ENCODE assay signal across 8 cellular contexts in genomic region chr9:133403766-133404439, GRCh38. TPM values are rescaled to one million over a fixed set of nuclear protein-coding genes. Genes with fewer than 3 reads are reported as not detected.
DNase-seq lines count a peak whose midpoint lies in the region; ATAC-seq, FAIRE-seq and TF ChIP-seq lines count a peak whose summit lies in the region.

No MANE protein-coding gene starts in this region.

- ATAC-seq in GM23338 (peak; percentile 76), GM12878 (peak; percentile 57), GM19324 (IDR thresholded peaks at IDR 0.05; ENCODE audit: low FRiP score, unreplicated experiment) (no peak)

- H3K9me3 Mint-ChIP-seq in GM23338 (no peaks in the 10 kb centered on the region; the same call in 2 of the 3 replicates), mesothelial cell of epicardium (no peaks in the 10 kb centered on the region)

- H3K4me3 Mint-ChIP-seq in GM23338 (no peak overlapping the region; the same call in 2 of the 3 replicates), mesothelial cell of epicardium (no peak overlapping the region)

- no peak for FAIRE-seq in GM12878 (lab: Jason Lieb, UNC)

- H3K27me3 Mint-ChIP-seq in GM23338 (ENCODE audit: insufficient read depth, low read depth, poor library complexity), result peaks cover 23% of the 10 kb centered on the region
- peaks cover 3% of the 10 kb centered on the region for H3K27me3 Mint-ChIP-seq in mesothelial cell of epicardium (ENCODE audit: low read depth)

- H3K27ac ChIP-seq in 22Rv1, result no peak overlapping the region
- H3K27ac ChIP-seq in GM23338 (ENCODE audit: low read depth), result no peak overlapping the region
- no peak overlapping the region for H3K27ac ChIP-seq in GM12878 (ENCODE audit: control insufficient read depth, insufficient read depth)
- H3K27ac ChIP-seq in transverse colon, result no peak overlapping the region

- WGBS in GM12878 (ENCODE audit: insufficient coverage, insufficient replicate concordance, low lambda C conversion rate, missing lambda C conversion rate), result 70% methylated on average over 14 of the region's 14 CpGs
- WGBS in transverse colon (ENCODE audit: low coverage in 1 of 2), 2 donors, result 50 to 70% methylated on average over 3 to 14 of the region's 14 CpGs

- RAD21 ChIA-PET in GM12878 (lab: Charles Lee; ENCODE audit: unreplicated experiment), result interaction anchor here (1.1 kb wide), 1 partner anchor 34 kb away, joined by 3 read pairs; no protein-coding TSS in a partner anchor

- no peaks in the 10 kb centered on the region for H3K4me1 ChIP-seq in GM23338 (ENCODE audit: insufficient read depth)
- no peaks in the 10 kb centered on the region for H3K4me1 ChIP-seq in GM12878 (ENCODE audit: control insufficient read depth, insufficient read depth, low read length)
- H3K4me1 ChIP-seq in transverse colon, result no peaks in the 10 kb centered on the region

- POLR2A ChIA-PET in GM12878 (lab: Charles Lee), result interaction anchor here (0.6 kb wide), 2 partner anchors 55 to 462 kb away, joined by 3 read pairs; no protein-coding TSS in a partner anchor

- no peak overlapping the region for H3K27ac Mint-ChIP-seq in GM23338
- no peak overlapping the region for H3K27ac Mint-ChIP-seq in mesothelial cell of epicardium

- peak; percentile 82 for DNase-seq in GM23338 (ENCODE audit: low spot score)
- peak in 4 of 5 experiments; percentile 31 to 64 (median 39) for DNase-seq in T-helper 2 cell
- no peak for DNase-seq in GM12878 (ENCODE audit: low read depth, low spot score)
- DNase-seq in mesothelial cell of epicardium (ENCODE audit: low spot score in 2 of 2, unreplicated experiment in 2 of 2), result no peak
- peak; percentile 66 for DNase-seq in transverse colon
- no peak for DNase-seq in NCI-H1105 (lab: John Stamatoyannopoulos, UW)

- intact Hi-C loops in GM12878 (cut with micrococcal nuclease; ENCODE audit: unreplicated experiment) (no loop called here), transverse colon (cut with DNase I; ENCODE audit: low total_unique reads) (no loop called here)

- no peak overlapping the region for H3K9ac ChIP-seq in GM12878 (ENCODE audit: control insufficient read depth, insufficient read depth, low read length)

- peak; percentile 49 for TF ChIP-seq RAD21 in GM12878 (IDR thresholded peaks at IDR 0.05; ENCODE audit: insufficient read depth, low read depth, low read length)

- H3K9me3 ChIP-seq in GM12878 (replicated peaks; ENCODE audit: control insufficient read depth, insufficient read depth, low read length) (no peaks in the 10 kb centered on the region), transverse colon (no peaks in the 10 kb centered on the region)

- CTCF ChIA-PET in GM12878 (lab: Yijun Ruan, JAX), result interaction anchor here (1.0 to 1.6 kb wide), 6 partner anchors 12 to 217 kb away, joined by 3 to 5 read pairs (median 4); partner anchors contain the start of gene SURF6

- no TSS peak for BruUV-seq in GM12878 (replicated peaks; lab: Mats Ljungman, UMichigan)

- H3F3A ChIP-seq in GM23338 (replicated peaks; ENCODE audit: low read depth), result 0 out of 2 replicates have a peak, but pooled peaks cover 10% of the 10 kb centered on the region

- no peaks in the 10 kb centered on the region for H3K79me2 ChIP-seq in GM23338 (replicated peaks; ENCODE audit: insufficient read depth)
- H3K79me2 ChIP-seq in GM12878 (ENCODE audit: control insufficient read depth, insufficient read depth, low read length), result no peaks in the 10 kb centered on the region

- TF ChIP-seq POLR2A in GM12878 (IDR thresholded peaks at IDR 0.05; ENCODE audit: low read depth, low read length) (no peak), transverse colon (IDR thresholded peaks at IDR 0.05) (no peak)

- H3K4me2 ChIP-seq in GM23338 (no peak overlapping the region), GM12878 (ENCODE audit: control insufficient read depth, insufficient read depth) (no peak overlapping the region)

- H3K4me1 Mint-ChIP-seq in GM23338 (peaks cover 3% of the 10 kb centered on the region; the same call in 2 of the 3 replicates), mesothelial cell of epicardium (no peaks in the 10 kb centered on the region)

- in situ Hi-C loops in GM12878 (cut with MboI) (no loop called here), transverse colon (cut with MboI; ENCODE audit: low pct_ligation_motif_present in 1 of 4, low pct_unique_long_range_greater_than_20kb in 1 of 4, low sequenced_read_pairs in 3 of 4) (loop anchor here in 1 of 4 donors (10.0 kb wide), 1 partner anchor 81 kb away; no protein-coding TSS in a partner anchor)

- H3K27me3 ChIP-seq in GM23338 (ENCODE audit: insufficient read depth), result no peaks in the 10 kb centered on the region
- H3K27me3 ChIP-seq in GM12878 (replicated peaks in 1 of 2; ENCODE audit: control insufficient read depth in 2 of 2, insufficient read depth in 2 of 2, low read length in 1 of 2), result no peaks in the 10 kb centered on the region
- no peaks in the 10 kb centered on the region for H3K27me3 ChIP-seq in transverse colon

- H3K4me3 ChIP-seq in GM23338, result no peak overlapping the region
- no peak overlapping the region for H3K4me3 ChIP-seq in GM12878
- H3K4me3 ChIP-seq in transverse colon, result no peak overlapping the region

- H3K36me3 ChIP-seq in GM23338 (ENCODE audit: insufficient read depth), result peaks cover 6% of the 10 kb centered on the region; the same call in 1 of the 2 replicates
- H3K36me3 ChIP-seq in GM12878 (ENCODE audit: control insufficient read depth in 2 of 2, insufficient read depth in 2 of 2, low read length in 1 of 2), result peaks cover 18 to 25% of the 10 kb centered on the region in 2 experiments; a peak in 3 of 4 replicates
- peaks cover 0 to 10% (median 0%) of the 10 kb centered on the region in 4 donors for H3K36me3 ChIP-seq in transverse colon

- TF ChIP-seq EP300 in GM12878 (IDR thresholded peaks at IDR 0.05; ENCODE audit: borderline replicate concordance in 1 of 2, control insufficient read depth in 1 of 2, low read depth in 2 of 2, low read length in 2 of 2) (no peak), transverse colon (IDR thresholded peaks at IDR 0.05; ENCODE audit: low read depth) (no peak)

- SMC1A ChIA-PET in GM12878 (lab: Charles Lee; ENCODE audit: uncharacterized antibody, unreplicated experiment), result interaction anchor here (1.7 kb wide), 1 partner anchor 20 kb away, joined by 3 read pairs; no protein-coding TSS in a partner anchor

- no peaks in the 10 kb centered on the region for H3K9me2 ChIP-seq in GM23338 (ENCODE audit: insufficient read depth)

- H3K36me3 Mint-ChIP-seq in GM23338 (ENCODE audit: low read depth) (peaks cover 32% of the 10 kb centered on the region), mesothelial cell of epicardium (peaks cover 18% of the 10 kb centered on the region)

- H2AFZ ChIP-seq in GM23338 (no peak overlapping the region), GM12878 (ENCODE audit: control insufficient read depth, low read depth, low read length) (no peak overlapping the region)

- H4K20me1 ChIP-seq in GM23338 (replicated peaks; ENCODE audit: insufficient read depth), result no peaks in the 10 kb centered on the region; the same call in 1 of the 2 replicates
- H4K20me1 ChIP-seq in GM12878 (ENCODE audit: control insufficient read depth, insufficient read depth), result no peaks in the 10 kb centered on the region; the same call in 1 of the 2 replicates

- TF ChIP-seq CTCF in 22Rv1 (IDR thresholded peaks at IDR 0.05), result peak; percentile 84
- peak; percentile 67 to 83 for TF ChIP-seq CTCF in GM23338 (conservative IDR thresholded peaks at IDR 0.05; ENCODE audit: low read depth in 2 of 2)
- peak; percentile 60 to 79 (median 65) for TF ChIP-seq CTCF in GM12878 (IDR thresholded peaks at IDR 0.05 in 2 of 3, conservative IDR thresholded peaks at IDR 0.05 in 1 of 3; ENCODE audit: control insufficient read depth in 2 of 3, extremely low read depth in 1 of 3, insufficient read depth in 1 of 3, low read depth in 3 of 3, low read length in 3 of 3)
- peak; percentile 43 for TF ChIP-seq CTCF in mesothelial cell of epicardium (IDR thresholded peaks at IDR 0.05; ENCODE audit: unreplicated experiment)
- peak; percentile 43 to 80 (median 70) for TF ChIP-seq CTCF in transverse colon (IDR thresholded peaks at IDR 0.05)

RNA-seq across cellular contexts. Expression of gene REXO4, which starts 13.9 kb away (rescaled TPM):
- total RNA-seq in GM23338 (2014; rRNA removed; shearing (Covaris generic)), result 34.3 and 36.3 TPM in 2 replicates
- polyA plus RNA-seq in GM23338 (2016; fragmentation: Nextera tagmentation; extraction: Ambion mirVana) (31.1 and 38.1 TPM in 2 replicates), GM12878 (2011; rRNA removed) (23.8 and 27.7 TPM in 2 replicates), GM12878 (2014; fragmentation: Illumina TruSeq; extraction: Trizol) (16.4 and 24.8 TPM in 2 replicates), GM12878 (2014; fragmentation: Nextera tagmentation; extraction: Ambion mirVana) (1 to 10 TPM; 2.7 to 8.4 TPM), GM12878 (2014; rRNA removed) (37.9 and 39.6 TPM in 2 replicates), GM12878 (2016; fragmentation: Nextera tagmentation; extraction: Ambion mirVana) (10 to 100 TPM; 34.0 to 38.9 TPM)
- 28.7 and 29.1 TPM in 2 replicates for total RNA-seq in GM12878 (2013; cell fraction: nucleolus; rRNA removed)
- total RNA-seq in GM12878 (2014; rRNA removed) (31.5 and 33.3 TPM in 2 replicates), GM12878 (2014; rRNA removed; fragmentation: Illumina TruSeq; extraction: Trizol) (16.5 and 20.9 TPM in 2 replicates), GM12878 (2021) (42.1 and 43.9 TPM in 2 replicates), mesothelial cell of epicardium (26.1 to 28.2 TPM (median 27.0 TPM) in 3 replicates), transverse colon (10 to 100 TPM; 12.1 to 21.9 (median 16.0) TPM)
- 12.9 TPM for polyA plus RNA-seq in GM12878 (2011; ENCODE audit: low read depth)
- 30.9 and 39.6 TPM in 2 replicates for polyA plus RNA-seq in GM12878 (2011; cell fraction: cytosol; rRNA removed)
- 23.1 and 30.9 TPM in 2 replicates for polyA plus RNA-seq in GM12878 (2011; cell fraction: nucleus; rRNA removed)
- polyA plus RNA-seq in GM12878 (2012), result 22.7 and 26.6 TPM in 2 replicates
- 18.3 and 28.3 TPM in 2 replicates for polyA minus RNA-seq in GM12878 (2011; rRNA and poly(A)+ RNA removed)
- polyA minus RNA-seq in GM12878 (2011; cell fraction: cytosol; rRNA and poly(A)+ RNA removed), result 12.6 and 13.8 TPM in 2 replicates
- polyA minus RNA-seq in GM12878 (2011; cell fraction: nucleus; rRNA and poly(A)+ RNA removed), result 8.9 and 15.5 TPM in 2 replicates

RNA-seq across cellular contexts. Expression of gene ADAMTS13, which starts 18.3 kb away (rescaled TPM):
- total RNA-seq in GM23338 (2014; rRNA removed; shearing (Covaris generic)), result 3.1 and 6.0 TPM in 2 replicates
- polyA plus RNA-seq in GM23338 (2016; fragmentation: Nextera tagmentation; extraction: Ambion mirVana) (4.4 and 6.0 TPM in 2 replicates), GM12878 (2011; rRNA removed) (0.82 and 1.7 TPM in 2 replicates), GM12878 (2014; fragmentation: Illumina TruSeq; extraction: Trizol) (0.22 and 0.28 TPM in 2 replicates), GM12878 (2014; fragmentation: Nextera tagmentation; extraction: Ambion mirVana) (under 1 TPM; 0.08 to 0.15 TPM), GM12878 (2014; rRNA removed) (1.2 and 2.4 TPM in 2 replicates), GM12878 (2016; fragmentation: Nextera tagmentation; extraction: Ambion mirVana) (under 1 TPM; 0.28 to 0.37 TPM)
- total RNA-seq in GM12878 (2013; cell fraction: nucleolus; rRNA removed), result 3.1 and 3.2 TPM in 2 replicates
- total RNA-seq in GM12878 (2014; rRNA removed) (0.28 and 0.33 TPM in 2 replicates), GM12878 (2014; rRNA removed; fragmentation: Illumina TruSeq; extraction: Trizol) (0.18 and 0.28 TPM in 2 replicates), GM12878 (2021) (1.2 and 2.0 TPM in 2 replicates), mesothelial cell of epicardium (20.7 to 21.6 TPM (median 21.3 TPM) in 3 replicates), transverse colon (10 to 100 TPM in 2 of 4 donors, 1 to 10 TPM in 2; 2.6 to 12.7 (median 7.2) TPM)
- polyA plus RNA-seq in GM12878 (2011; ENCODE audit: low read depth), result 1.1 TPM
- 1.3 and 2.1 TPM in 2 replicates for polyA plus RNA-seq in GM12878 (2011; cell fraction: cytosol; rRNA removed)
- 14.0 and 17.9 TPM in 2 replicates for polyA plus RNA-seq in GM12878 (2011; cell fraction: nucleus; rRNA removed)
- polyA plus RNA-seq in GM12878 (2012), result 2.4 and 2.6 TPM in 2 replicates
- 0.88 and 1.5 TPM in 2 replicates for polyA minus RNA-seq in GM12878 (2011; rRNA and poly(A)+ RNA removed)
- polyA minus RNA-seq in GM12878 (2011; cell fraction: cytosol; rRNA and poly(A)+ RNA removed), result 0.40 and 0.83 TPM in 2 replicates
- 1.8 and 1.9 TPM in 2 replicates for polyA minus RNA-seq in GM12878 (2011; cell fraction: nucleus; rRNA and poly(A)+ RNA removed)

RNA-seq across cellular contexts. Expression of gene STKLD1, which starts 27.7 kb away (rescaled TPM):
- not detected in 2 replicates for total RNA-seq in GM23338 (2014; rRNA removed; shearing (Covaris generic))
- 0.57 TPM in 1 of 2 replicates, not detected in the other for polyA plus RNA-seq in GM23338 (2016; fragmentation: Nextera tagmentation; extraction: Ambion mirVana)
- 0.63 and 1.5 TPM in 2 replicates for total RNA-seq in GM12878 (2013; cell fraction: nucleolus; rRNA removed)
- total RNA-seq in GM12878 (2014; rRNA removed), result 0.40 and 0.44 TPM in 2 replicates
- total RNA-seq in GM12878 (2014; rRNA removed; fragmentation: Illumina TruSeq; extraction: Trizol), result 0.23 TPM in 1 of 2 replicates, not detected in the other
- total RNA-seq in GM12878 (2021), result 0.35 TPM in 1 of 2 replicates, not detected in the other
- polyA plus RNA-seq in GM12878 (2011; ENCODE audit: low read depth), result 0.25 TPM
- polyA plus RNA-seq in GM12878 (2011; rRNA removed), result 0.34 and 0.48 TPM in 2 replicates
- 0.22 and 0.28 TPM in 2 replicates for polyA plus RNA-seq in GM12878 (2011; cell fraction: cytosol; rRNA removed)
- polyA plus RNA-seq in GM12878 (2011; cell fraction: nucleus; rRNA removed), result 0.39 and 0.69 TPM in 2 replicates
- polyA plus RNA-seq in GM12878 (2012), result 0.58 and 0.70 TPM in 2 replicates
- polyA plus RNA-seq in GM12878 (2014; fragmentation: Illumina TruSeq; extraction: Trizol), result 0.40 TPM in 1 of 2 replicates, not detected in the other
- under 1 TPM in 1 of 2 experiments, not detected in 1; 0.24 TPM for polyA plus RNA-seq in GM12878 (2014; fragmentation: Nextera tagmentation; extraction: Ambion mirVana)
- polyA plus RNA-seq in GM12878 (2014; rRNA removed), result 0.37 TPM in 1 of 2 replicates, not detected in the other
- polyA plus RNA-seq in GM12878 (2016; fragmentation: Nextera tagmentation; extraction: Ambion mirVana), result under 1 TPM; 0.07 to 0.13 TPM
- polyA minus RNA-seq in GM12878 (2011; rRNA and poly(A)+ RNA removed), result 0.44 TPM in 1 of 2 replicates, not detected in the other
- polyA minus RNA-seq in GM12878 (2011; cell fraction: cytosol; rRNA and poly(A)+ RNA removed), result not detected in 2 replicates
- not detected in 2 replicates for polyA minus RNA-seq in GM12878 (2011; cell fraction: nucleus; rRNA and poly(A)+ RNA removed)
- total RNA-seq in mesothelial cell of epicardium, result 6.6 to 7.5 TPM (median 6.7 TPM) in 3 replicates
- 1 to 10 TPM in 1 of 4 donors, under 1 TPM in 1, not detected in 2; 0.68 to 1.5 TPM for total RNA-seq in transverse colon

RNA-seq across cellular contexts. Expression of gene SURF4, which starts 28.0 kb away (rescaled TPM):
- total RNA-seq in GM23338 (2014; rRNA removed; shearing (Covaris generic)), result 242 and 261 TPM in 2 replicates
- polyA plus RNA-seq in GM23338 (2016; fragmentation: Nextera tagmentation; extraction: Ambion mirVana), result 66.3 and 67.7 TPM in 2 replicates
- total RNA-seq in GM12878 (2013; cell fraction: nucleolus; rRNA removed), result 63.9 and 69.7 TPM in 2 replicates
- total RNA-seq in GM12878 (2014; rRNA removed), result 119 and 120 TPM in 2 replicates
- total RNA-seq in GM12878 (2014; rRNA removed; fragmentation: Illumina TruSeq; extraction: Trizol), result 60.4 and 70.0 TPM in 2 replicates
- 95.3 and 107 TPM in 2 replicates for total RNA-seq in GM12878 (2021)
- polyA plus RNA-seq in GM12878 (2011; ENCODE audit: low read depth), result 70.9 TPM
- polyA plus RNA-seq in GM12878 (2011; rRNA removed), result 67.3 and 74.8 TPM in 2 replicates
- 89.9 and 91.2 TPM in 2 replicates for polyA plus RNA-seq in GM12878 (2011; cell fraction: cytosol; rRNA removed)
- 60.0 and 60.1 TPM in 2 replicates for polyA plus RNA-seq in GM12878 (2011; cell fraction: nucleus; rRNA removed)
- 82.5 and 103 TPM in 2 replicates for polyA plus RNA-seq in GM12878 (2012)
- polyA plus RNA-seq in GM12878 (2014; fragmentation: Illumina TruSeq; extraction: Trizol), result 61.0 and 73.5 TPM in 2 replicates
- 10 to 100 TPM in 1 of 2 experiments, 1 to 10 TPM in 1; 6.4 to 12.6 TPM for polyA plus RNA-seq in GM12878 (2014; fragmentation: Nextera tagmentation; extraction: Ambion mirVana)
- 82.6 and 83.9 TPM in 2 replicates for polyA plus RNA-seq in GM12878 (2014; rRNA removed)
- polyA plus RNA-seq in GM12878 (2016; fragmentation: Nextera tagmentation; extraction: Ambion mirVana), result 100 to 1,000 TPM; 121 to 134 TPM
- 57.4 and 87.6 TPM in 2 replicates for polyA minus RNA-seq in GM12878 (2011; rRNA and poly(A)+ RNA removed)
- 37.5 and 37.7 TPM in 2 replicates for polyA minus RNA-seq in GM12878 (2011; cell fraction: cytosol; rRNA and poly(A)+ RNA removed)
- 13.1 and 17.5 TPM in 2 replicates for polyA minus RNA-seq in GM12878 (2011; cell fraction: nucleus; rRNA and poly(A)+ RNA removed)
- total RNA-seq in mesothelial cell of epicardium, result 147 to 152 TPM (median 149 TPM) in 3 replicates
- total RNA-seq in transverse colon, result 100 to 1,000 TPM in 3 of 4 donors, 10 to 100 TPM in 1; 89.4 to 205 (median 147) TPM

RNA-seq across cellular contexts. Expression of gene SURF2, which starts 47.6 kb away (rescaled TPM):
- total RNA-seq in GM23338 (2014; rRNA removed; shearing (Covaris generic)), result 32.4 and 39.9 TPM in 2 replicates
- 100 and 104 TPM in 2 replicates for polyA plus RNA-seq in GM23338 (2016; fragmentation: Nextera tagmentation; extraction: Ambion mirVana)
- total RNA-seq in GM12878 (2013; cell fraction: nucleolus; rRNA removed), result 1.2 and 2.0 TPM in 2 replicates
- total RNA-seq in GM12878 (2014; rRNA removed), result 25.6 and 31.3 TPM in 2 replicates
- 12.8 and 18.2 TPM in 2 replicates for total RNA-seq in GM12878 (2014; rRNA removed; fragmentation: Illumina TruSeq; extraction: Trizol)
- 19.4 and 23.4 TPM in 2 replicates for total RNA-seq in GM12878 (2021)
- 5.2 TPM for polyA plus RNA-seq in GM12878 (2011; ENCODE audit: low read depth)
- polyA plus RNA-seq in GM12878 (2011; rRNA removed), result 7.5 and 12.1 TPM in 2 replicates
- polyA plus RNA-seq in GM12878 (2011; cell fraction: cytosol; rRNA removed), result 15.4 and 20.1 TPM in 2 replicates
- 13.5 and 21.6 TPM in 2 replicates for polyA plus RNA-seq in GM12878 (2011; cell fraction: nucleus; rRNA removed)
- 15.3 and 18.6 TPM in 2 replicates for polyA plus RNA-seq in GM12878 (2012)
- polyA plus RNA-seq in GM12878 (2014; fragmentation: Illumina TruSeq; extraction: Trizol), result 5.3 and 10.0 TPM in 2 replicates
- 1 to 10 TPM; 4.0 to 7.6 TPM for polyA plus RNA-seq in GM12878 (2014; fragmentation: Nextera tagmentation; extraction: Ambion mirVana)
- polyA plus RNA-seq in GM12878 (2014; rRNA removed), result 37.3 and 42.5 TPM in 2 replicates
- polyA plus RNA-seq in GM12878 (2016; fragmentation: Nextera tagmentation; extraction: Ambion mirVana), result 10 to 100 TPM; 37.8 to 41.7 TPM
- 4.0 and 6.0 TPM in 2 replicates for polyA minus RNA-seq in GM12878 (2011; rRNA and poly(A)+ RNA removed)
- 5.1 and 12.0 TPM in 2 replicates for polyA minus RNA-seq in GM12878 (2011; cell fraction: cytosol; rRNA and poly(A)+ RNA removed)
- 2.8 and 6.6 TPM in 2 replicates for polyA minus RNA-seq in GM12878 (2011; cell fraction: nucleus; rRNA and poly(A)+ RNA removed)
- 10.3 to 12.7 TPM (median 12.1 TPM) in 3 replicates for total RNA-seq in mesothelial cell of epicardium
- total RNA-seq in transverse colon, result 10 to 100 TPM in 3 of 4 donors, 1 to 10 TPM in 1; 3.7 to 21.4 (median 17.9) TPM

Comparison
In these comparisons a context has a peak if more than half of its experiments do, and no peak if none do; other contexts are left out.
1. DNase-seq: peak in GM23338 (single experiment), T-helper 2 cell (4 of 5) and transverse colon (single experiment); none in GM12878 (single experiment), mesothelial cell of epicardium (0 of 2) and NCI-H1105 (single experiment).
2. Peak in every context shown above with its lines, with median percentiles within 50 percentile points of each other: CTCF ChIP-seq.